1 cellular context compared by ENCODE assay signal in the genomic region with DNA sequence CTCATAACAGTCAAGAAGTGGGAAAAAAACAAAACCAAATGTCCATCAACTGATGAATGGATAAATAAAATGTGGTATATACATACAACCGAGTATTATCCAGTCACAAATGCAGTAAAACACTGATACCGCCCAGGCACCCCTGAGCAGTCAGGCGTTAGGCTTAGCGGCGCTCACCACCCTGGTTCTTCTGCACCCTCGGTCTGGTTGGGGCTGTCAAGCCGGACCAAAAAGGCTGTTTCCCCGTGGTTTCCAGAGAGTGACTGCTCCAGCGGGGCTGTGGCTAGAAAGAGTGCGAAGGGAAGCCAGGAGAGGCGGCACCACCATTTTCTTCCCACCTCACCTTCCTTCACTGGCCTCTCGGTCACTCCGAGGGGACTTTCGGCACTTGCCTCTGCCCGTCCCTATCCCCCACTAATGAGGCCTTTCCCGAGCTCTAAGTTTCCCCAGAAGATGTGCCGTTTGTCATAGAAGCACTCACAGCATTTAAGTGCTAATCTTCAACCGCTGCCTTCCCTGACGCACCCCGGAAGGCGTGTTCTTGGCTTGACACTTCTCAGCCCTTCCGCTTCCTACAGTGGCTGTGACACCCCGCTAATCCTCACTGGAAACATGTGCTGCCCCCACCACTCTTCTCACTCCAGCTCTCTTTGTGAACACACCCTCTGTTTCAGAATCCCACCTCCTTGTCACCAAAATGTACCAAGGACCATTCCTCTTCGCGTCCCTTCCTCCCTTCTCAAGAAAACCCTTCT.
A peak's percentile ranks its signal among the peaks of the same experiment; 100 is the strongest.
TF ChIP-seq lines count a peak whose summit lies in the region.

No MANE protein-coding gene starts in this region.

TF ChIP-seq in K562, 482 proteins besides CTCF, POLR2A, EP300 and RAD21:
- TF ChIP-seq ZBTB33 (CRISPR knock-in tag; IDR thresholded peaks at IDR 0.05): peak; percentile 71; the same call in 1 of the 2 replicates
- TF ChIP-seq SP1 (CRISPR knock-in tag; IDR thresholded peaks at IDR 0.05): no peak
